In the genomic region with DNA sequence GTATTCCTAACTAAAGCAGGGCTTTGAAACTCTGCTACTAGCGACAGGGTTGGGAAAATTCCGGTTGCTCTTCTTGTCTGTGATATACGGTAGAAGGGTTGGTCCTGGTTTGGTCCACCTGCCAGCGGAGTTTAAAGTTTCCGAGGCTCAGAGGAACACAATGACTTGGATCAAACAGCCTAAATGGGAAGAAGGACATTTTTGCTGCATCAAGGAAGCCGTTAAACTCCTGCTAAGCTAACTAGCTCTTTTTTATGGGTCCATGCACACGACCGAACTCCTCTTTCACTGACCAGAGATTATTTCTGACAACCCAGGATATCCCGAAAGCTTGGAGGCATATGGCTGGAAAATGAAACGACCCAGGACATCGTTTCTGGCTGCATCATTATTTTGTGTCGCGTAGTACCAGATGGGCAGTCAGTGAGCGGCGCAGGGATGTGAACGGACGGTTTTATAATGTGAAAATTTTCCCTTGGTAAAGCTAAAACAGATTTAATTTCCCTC, we compare ENCODE assay signal across 9 cellular contexts. TPM values are rescaled to one million over a fixed set of nuclear protein-coding genes. Genes with fewer than 3 reads are reported as not detected.
A peak's percentile ranks its signal among the peaks of the same experiment; 100 is the strongest.
DNase-seq lines count a peak whose midpoint lies in the region; ATAC-seq and TF ChIP-seq lines count a peak whose summit lies in the region.
"Had no signal": no experiment of that assay in that cellular context is flagged by ENCODE, and none has a peak within 500 bp of the region (broad histone marks: within the 10 kb centered on the region; RNA-seq: fewer than 3 reads in every experiment).

A gene with protein sequence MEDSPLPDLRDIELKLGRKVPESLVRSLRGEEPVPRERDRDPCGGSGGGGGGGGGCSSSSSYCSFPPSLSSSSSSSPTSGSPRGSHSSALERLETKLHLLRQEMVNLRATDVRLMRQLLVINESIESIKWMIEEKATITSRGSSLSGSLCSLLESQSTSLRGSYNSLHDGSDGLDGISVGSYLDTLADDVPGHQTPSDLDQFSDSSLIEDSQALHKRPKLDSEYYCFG (plus strand): TSS at position 160 of the 507 bp plus-strand sequence. CDS start 696 bp downstream, outside the sequence.

- no peaks in the 10 kb centered on the region for H3K36me3 ChIP-seq in right atrium auricular region
- no peaks in the 10 kb centered on the region for H3K36me3 ChIP-seq in naive thymus-derived CD4-positive, alpha-beta T cell (ENCODE audit: control insufficient read depth in 2 of 3, insufficient read depth in 3 of 3, low read length in 3 of 3)

- in situ Hi-C loops in G401 (cut with HindIII; ENCODE audit: low sequenced_read_pairs), result no loop called here

- no peak for ATAC-seq in GM19351 (IDR thresholded peaks at IDR 0.05; ENCODE audit: unreplicated experiment)
- ATAC-seq in naive thymus-derived CD4-positive, alpha-beta T cell, result no peak

- H3K4me1 Mint-ChIP-seq in naive thymus-derived CD4-positive, alpha-beta T cell, result peaks cover 0 to 13% (median 9%) of the 10 kb centered on the region in 7 donors

- DNase-seq in G401 (ENCODE audit: low spot score), result peak; percentile 91
- peak; percentile 38 for DNase-seq in NCI-H2029 treated with DMSO at 0.1 percent for 48 hours (lab: John Stamatoyannopoulos, UW)
- peak in 43 of 58 donors; percentile 1 to 76 (median 24) for DNase-seq in anterior cingulate cortex (lab: John Stamatoyannopoulos, UW)
- DNase-seq in right atrium auricular region (ENCODE audit: low spot score), result peak; percentile 67
- DNase-seq in posterior cingulate gyrus, result peak in 7 of 10 donors; percentile 14 to 78 (median 38)
- DNase-seq in naive thymus-derived CD4-positive, alpha-beta T cell, result no peak
- no peak for DNase-seq in stimulated activated naive CD4-positive, alpha-beta T cell (lab: John Stamatoyannopoulos, UW)
- DNase-seq: activated B cell treated with CpG ODN at 0.5 μM for 24 hours had no signal

- H3K4me3 ChIP-seq in right atrium auricular region, result peak within 1 kb of the TSS; percentile 75 to 79
- H3K4me3 ChIP-seq in naive thymus-derived CD4-positive, alpha-beta T cell (ENCODE audit: low read length), result no peak within 1 kb of the TSS

- no peak within 1 kb of the TSS for H3K27ac Mint-ChIP-seq in naive thymus-derived CD4-positive, alpha-beta T cell
- H3K27ac Mint-ChIP-seq: activated B cell treated with CpG ODN at 0.5 μM for 24 hours had no signal

- no peaks in the 10 kb centered on the region for H3K9me3 ChIP-seq in right atrium auricular region
- H3K9me3 ChIP-seq in naive thymus-derived CD4-positive, alpha-beta T cell (ENCODE audit: control insufficient read depth in 2 of 3, low read length in 3 of 3), result no peaks in the 10 kb centered on the region

- H3K4me3 Mint-ChIP-seq in naive thymus-derived CD4-positive, alpha-beta T cell, result peak within 1 kb of the TSS in 2 of 10 donors; percentile 14 to 78
- H3K4me3 Mint-ChIP-seq: activated B cell treated with CpG ODN at 0.5 μM for 24 hours had no signal

- peaks cover 17 to 27% (median 22%) of the 10 kb centered on the region in 5 donors for H3K27me3 Mint-ChIP-seq in naive thymus-derived CD4-positive, alpha-beta T cell

- peaks cover 0 to 8% (median 0%) of the 10 kb centered on the region in 5 donors for H3K36me3 Mint-ChIP-seq in naive thymus-derived CD4-positive, alpha-beta T cell

- peaks cover 0 to 13% (median 7%) of the 10 kb centered on the region in 11 donors for H3K9me3 Mint-ChIP-seq in naive thymus-derived CD4-positive, alpha-beta T cell
- H3K9me3 Mint-ChIP-seq: activated B cell treated with CpG ODN at 0.5 μM for 24 hours had no signal

- CTCF ChIA-PET in naive thymus-derived CD4-positive, alpha-beta T cell (lab: Charles Lee), result no interaction called here

- H3K27me3 ChIP-seq in right atrium auricular region, result no peaks in the 10 kb centered on the region
- no peaks in the 10 kb centered on the region for H3K27me3 ChIP-seq in naive thymus-derived CD4-positive, alpha-beta T cell (ENCODE audit: control insufficient read depth in 2 of 2, insufficient read depth in 2 of 2, low read length in 2 of 2)

- H3K4me1 ChIP-seq in right atrium auricular region, result no peaks in the 10 kb centered on the region
- no peaks in the 10 kb centered on the region for H3K4me1 ChIP-seq in naive thymus-derived CD4-positive, alpha-beta T cell (ENCODE audit: control insufficient read depth in 2 of 2, insufficient read depth in 2 of 2, low read length in 2 of 2)

- POLR2A ChIA-PET in naive thymus-derived CD4-positive, alpha-beta T cell (lab: Charles Lee), result no interaction called here

- peak within 1 kb of the TSS; percentile 84 to 90 for H3K27ac ChIP-seq in right atrium auricular region
- H3K27ac ChIP-seq in naive thymus-derived CD4-positive, alpha-beta T cell (ENCODE audit: low read depth, low read length), result no peak within 1 kb of the TSS

- intact Hi-C loops in posterior cingulate gyrus (cut with DNase I), result loop anchor here (10.0 kb wide), 1 partner anchor 50 kb away; no protein-coding TSS in a partner anchor
- intact Hi-C loops in naive thymus-derived CD4-positive, alpha-beta T cell (cut with micrococcal nuclease), result no loop called here

- TF ChIP-seq CTCF in right atrium auricular region (IDR thresholded peaks at IDR 0.05), result no peak

RNA-seq across cellular contexts. Expression of the gene that starts here (rescaled TPM):
- total RNA-seq in G401 (2014; rRNA removed; shearing (Covaris generic)), result not detected in 2 replicates
- 1 to 10 TPM; 2.7 to 2.8 TPM for total RNA-seq in right atrium auricular region
- not detected for total RNA-seq in naive thymus-derived CD4-positive, alpha-beta T cell
- polyA plus RNA-seq in naive thymus-derived CD4-positive, alpha-beta T cell, result not detected
- total RNA-seq: activated B cell treated with CpG ODN at 0.5 μM for 24 hours had no signal

Comparison
In these comparisons a context has a peak if more than half of its experiments do, and no peak if none do; other contexts are left out.
1. Peak in DNase-seq in G401; RNA of the gene not detected or under 1 TPM.
2. DNase-seq: peak in NCI-H2029 treated with DMSO at 0.1 percent for 48 hours (single experiment), anterior cingulate cortex (43 of 58), right atrium auricular region (single experiment) and posterior cingulate gyrus (7 of 10); none in naive thymus-derived CD4-positive, alpha-beta T cell (0 of 9) and stimulated activated naive CD4-positive, alpha-beta T cell (0 of 6).